Comparison of ENCODE assay signal across 8 cellular contexts in genomic region chr13:107866007-107866665, GRCh38.
A peak's percentile ranks its signal among the peaks of the same experiment; 100 is the strongest.
DNase-seq lines count a peak whose midpoint lies in the region; ATAC-seq, FAIRE-seq and TF ChIP-seq lines count a peak whose summit lies in the region.

No MANE protein-coding gene starts in this region.

- intact Hi-C loops in Calu3 (cut with micrococcal nuclease; ENCODE audit: unreplicated experiment) = loop anchor here (5.0 to 10.0 kb wide), 3 partner anchors 121 to 659 kb away; no protein-coding TSS in a partner anchor
- intact Hi-C loops in activated T-helper 1 cell treated with anti-CD3 and anti-CD28 coated beads, Interleukin-12 subunit alpha, Interleukin-12 subunit beta, Interleukin-2, Interleukin-4 antibody, amounts not matched to agents 30 ng/mL and 10 ng/mL and 1 ng/mL, durations not matched to agents 14 hours and 24 hours and 36 hours (cut with micrococcal nuclease) = loop anchor here (10.0 kb wide), 1 partner anchor 289 kb away; no protein-coding TSS in a partner anchor

- DNase-seq in Calu3 (peak; percentile 6), NCI-H1930 (lab: John Stamatoyannopoulos, UW) (peak; percentile 61 to 62), cerebellum (ENCODE audit: low spot score) (peak; percentile 25), midbrain (lab: John Stamatoyannopoulos, UW) (peak; percentile 63), HTR-8/SVneo (ENCODE audit: insufficient read length, low spot score) (no peak), RKO (ENCODE audit: low spot score) (no peak)
- DNase-seq in activated T-helper 1 cell treated with anti-CD3 and anti-CD28 coated beads, Interleukin-12 subunit alpha, Interleukin-12 subunit beta, Interleukin-2, Interleukin-4 antibody, amounts not matched to agents 30 ng/mL and 10 ng/mL and 1 ng/mL, durations not matched to agents 14 hours and 24 hours and 36 hours (ENCODE audit: low spot score) = no peak

- H3K4me1 Mint-ChIP-seq in Calu3 (ENCODE audit: low read depth, unreplicated experiment) = peaks cover 7% of the 10 kb centered on the region
- H3K4me1 Mint-ChIP-seq in activated T-helper 1 cell treated with anti-CD3 and anti-CD28 coated beads, Interleukin-12 subunit alpha, Interleukin-12 subunit beta, Interleukin-2, Interleukin-4 antibody, amounts not matched to agents 30 ng/mL and 10 ng/mL and 1 ng/mL, durations not matched to agents 14 hours and 24 hours and 36 hours (ENCODE audit: low read depth) = no peaks in the 10 kb centered on the region

- peaks cover 27% of the 10 kb centered on the region for H3K36me3 Mint-ChIP-seq in Calu3 (ENCODE audit: insufficient read depth, unreplicated experiment)
- H3K36me3 Mint-ChIP-seq in activated T-helper 1 cell treated with anti-CD3 and anti-CD28 coated beads, Interleukin-12 subunit alpha, Interleukin-12 subunit beta, Interleukin-2, Interleukin-4 antibody, amounts not matched to agents 30 ng/mL and 10 ng/mL and 1 ng/mL, durations not matched to agents 14 hours and 24 hours and 36 hours (ENCODE audit: low read depth) = no peaks in the 10 kb centered on the region

- no peaks in the 10 kb centered on the region for H3K9me3 Mint-ChIP-seq in Calu3 (ENCODE audit: low read depth, unreplicated experiment)
- no peaks in the 10 kb centered on the region for H3K9me3 Mint-ChIP-seq in activated T-helper 1 cell treated with anti-CD3 and anti-CD28 coated beads, Interleukin-12 subunit alpha, Interleukin-12 subunit beta, Interleukin-2, Interleukin-4 antibody, amounts not matched to agents 30 ng/mL and 10 ng/mL and 1 ng/mL, durations not matched to agents 14 hours and 24 hours and 36 hours

- CTCF ChIA-PET in Calu3 (lab: Charles Lee) = no interaction called here

- no peaks in the 10 kb centered on the region for H3K27me3 Mint-ChIP-seq in Calu3 (ENCODE audit: unreplicated experiment)
- peaks cover 30% of the 10 kb centered on the region for H3K27me3 Mint-ChIP-seq in activated T-helper 1 cell treated with anti-CD3 and anti-CD28 coated beads, Interleukin-12 subunit alpha, Interleukin-12 subunit beta, Interleukin-2, Interleukin-4 antibody, amounts not matched to agents 30 ng/mL and 10 ng/mL and 1 ng/mL, durations not matched to agents 14 hours and 24 hours and 36 hours (ENCODE audit: insufficient read depth)

- no peak overlapping the region for H3K27ac Mint-ChIP-seq in Calu3 (ENCODE audit: unreplicated experiment)
- H3K27ac Mint-ChIP-seq in activated T-helper 1 cell treated with anti-CD3 and anti-CD28 coated beads, Interleukin-12 subunit alpha, Interleukin-12 subunit beta, Interleukin-2, Interleukin-4 antibody, amounts not matched to agents 30 ng/mL and 10 ng/mL and 1 ng/mL, durations not matched to agents 14 hours and 24 hours and 36 hours = no peak overlapping the region

- TF ChIP-seq CTCF in Calu3 (IDR thresholded peaks at IDR 0.05; ENCODE audit: unreplicated experiment) = no peak

- H3K4me3 Mint-ChIP-seq in Calu3 (ENCODE audit: low read depth, unreplicated experiment) = peak overlapping the region; percentile 75
- no peak overlapping the region for H3K4me3 Mint-ChIP-seq in activated T-helper 1 cell treated with anti-CD3 and anti-CD28 coated beads, Interleukin-12 subunit alpha, Interleukin-12 subunit beta, Interleukin-2, Interleukin-4 antibody, amounts not matched to agents 30 ng/mL and 10 ng/mL and 1 ng/mL, durations not matched to agents 14 hours and 24 hours and 36 hours

- no peak for FAIRE-seq in HTR-8/SVneo (lab: Jason Lieb, UNC)

- no TSS peak for BruUV-seq in Calu3 (replicated peaks; lab: Mats Ljungman, UMichigan)

- ATAC-seq in HG02840 (IDR thresholded peaks at IDR 0.05; ENCODE audit: low FRiP score, unreplicated experiment) = no peak

Comparison
In these comparisons a context has a peak if more than half of its experiments do, and no peak if none do; other contexts are left out.
1. DNase-seq: peak in Calu3 (single experiment), NCI-H1930 (2 of 2), cerebellum (single experiment) and midbrain (single experiment); none in activated T-helper 1 cell treated with anti-CD3 and anti-CD28 coated beads, Interleukin-12 subunit alpha, Interleukin-12 subunit beta, Interleukin-2, Interleukin-4 antibody, amounts not matched to agents 30 ng/mL and 10 ng/mL and 1 ng/mL, durations not matched to agents 14 hours and 24 hours and 36 hours (single experiment), HTR-8/SVneo (single experiment) and RKO (single experiment).